In the genomic region with DNA sequence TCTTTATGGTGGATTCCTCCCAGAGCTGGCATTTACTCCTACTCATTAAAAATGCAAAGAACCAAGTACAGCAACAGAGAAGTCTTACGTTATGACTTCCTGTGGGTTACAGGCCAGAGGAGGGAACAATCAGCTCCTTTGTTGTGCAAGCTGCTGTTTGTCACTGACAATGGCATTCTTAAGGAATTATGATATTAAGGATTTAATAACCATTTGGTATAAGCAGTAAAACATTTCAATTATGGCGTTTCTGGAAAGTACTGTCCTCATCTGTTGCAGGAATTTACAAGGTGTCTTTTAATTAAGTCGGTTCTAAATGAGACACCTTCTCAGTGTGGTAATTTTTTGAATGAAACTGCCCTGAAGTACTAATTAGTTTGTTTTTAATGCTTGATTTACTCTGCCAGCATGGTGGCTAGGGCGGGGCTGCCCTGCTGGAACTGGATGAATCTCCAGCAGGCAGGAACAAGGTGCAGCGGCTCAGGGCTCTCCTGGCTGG, we compare ENCODE assay signal across 9 cellular contexts.
DNase-seq lines count a peak whose midpoint lies in the region; FAIRE-seq and TF ChIP-seq lines count a peak whose summit lies in the region.
"Had no signal": no experiment of that assay in that cellular context is flagged by ENCODE, and none has a peak within 500 bp of the region (broad histone marks: within the 10 kb centered on the region; RNA-seq: fewer than 3 reads in every experiment).

No MANE protein-coding gene starts in this region.

- TF ChIP-seq POLR2A in H54 (IDR thresholded peaks at IDR 0.05; ENCODE audit: low read depth, low read length), result no peak

- DNase-seq in H54 (ENCODE audit: insufficient read length, low spot score) (peak; percentile 58), SW 1271 (lab: John Stamatoyannopoulos, UW) (peak; percentile 33 to 72), globus pallidus (ENCODE audit: low spot score) (peak; percentile 63), T1000 (lab: John Stamatoyannopoulos, UW) (no peak), cerebellar nuclear complex (lab: John Stamatoyannopoulos, UW) (no peak), GM03348 (ENCODE audit: low spot score) (no peak)
- no peak for DNase-seq in stimulated activated CD4-positive, alpha-beta T cell treated with anti-CD3 and anti-CD28 coated beads, Interleukin-2, amount 100 ng/mL, for 48 hours
- DNase-seq: NCI-H1436 had no signal

- no peak for TF ChIP-seq CTCF in 22Rv1 (IDR thresholded peaks at IDR 0.05)

- FAIRE-seq in H54 (lab: Jason Lieb, UNC), result no peak

- H3K27ac ChIP-seq in 22Rv1, result 0 out of 2 replicates have a peak overlapping the region, but pooled peaks have one; percentile 25

Comparison
In these comparisons a context has a peak if more than half of its experiments do, and no peak if none do; other contexts are left out.
1. DNase-seq: peak in H54 (single experiment), SW 1271 (2 of 2) and globus pallidus (single experiment); none in T1000 (single experiment), cerebellar nuclear complex (0 of 2), GM03348 (single experiment) and stimulated activated CD4-positive, alpha-beta T cell treated with anti-CD3 and anti-CD28 coated beads, Interleukin-2, amount 100 ng/mL, for 48 hours (0 of 2).